Comparison of ENCODE assay signal across 7 cellular contexts in genomic region chr10:98135222-98135899, GRCh38. TPM values are rescaled to one million over a fixed set of nuclear protein-coding genes. Genes with fewer than 3 reads are reported as not detected.
A peak's percentile ranks its signal among the peaks of the same experiment; 100 is the strongest.
DNase-seq lines count a peak whose midpoint lies in the region; ATAC-seq and TF ChIP-seq lines count a peak whose summit lies in the region.

No MANE protein-coding gene starts in this region.

- H3K27ac ChIP-seq in mesendoderm (ENCODE audit: low read depth, low read length) = peak overlapping the region; percentile 82

- H3K79me1 ChIP-seq in mesendoderm (ENCODE audit: low read length) = peaks cover 5% of the 10 kb centered on the region

- no peak overlapping the region for H2BK120ac ChIP-seq in mesendoderm (ENCODE audit: low read depth, low read length)

- DNase-seq in cardiac fibroblast (ENCODE audit: low read depth in 2 of 2) = peak in 1 of 2 donors; percentile 26
- DNase-seq in mesendoderm = no peak
- DNase-seq in NCI-H69 (lab: John Stamatoyannopoulos, UW) = no peak
- DNase-seq in cortex of kidney (lab: John Stamatoyannopoulos, UW) = no peak
- DNase-seq in AG08395 (ENCODE audit: low spot score) = no peak

- H3K4ac ChIP-seq in mesendoderm (ENCODE audit: low read depth, low read length) = peak overlapping the region; percentile 89

- peak overlapping the region; percentile 37 for H3K4me2 ChIP-seq in mesendoderm (ENCODE audit: low read length)

- H3K9ac ChIP-seq in mesendoderm (ENCODE audit: low read length) = peak overlapping the region; percentile 78

- H2AK5ac ChIP-seq in mesendoderm (ENCODE audit: low read length) = no peak overlapping the region

- peak overlapping the region; percentile 91 for H3K18ac ChIP-seq in mesendoderm (ENCODE audit: low read length)

- no peaks in the 10 kb centered on the region for H3K36me3 ChIP-seq in mesendoderm (ENCODE audit: control insufficient read depth, insufficient read depth, low read length)

- WGBS in mesendoderm (ENCODE audit: extremely low coverage, insufficient coverage, low lambda C conversion rate) = no CpG with 5 or more reads among the region's 13 CpGs

- H3K56ac ChIP-seq in mesendoderm (ENCODE audit: low read length) = peak overlapping the region; percentile 78

- ATAC-seq in GM19043 (IDR thresholded peaks at IDR 0.05; ENCODE audit: low read depth, unreplicated experiment) (peak; percentile 1), HG03520 (IDR thresholded peaks at IDR 0.05; ENCODE audit: unreplicated experiment) (peak; percentile 9)

- no peak overlapping the region for H4K8ac ChIP-seq in mesendoderm (ENCODE audit: low read depth, low read length)

- no peak overlapping the region for H4K5ac ChIP-seq in mesendoderm (ENCODE audit: low read length)

- no peak overlapping the region for H3K23ac ChIP-seq in mesendoderm (ENCODE audit: low read length)

- H3K27me3 ChIP-seq in mesendoderm (ENCODE audit: insufficient read depth, low read length, poor library complexity) = no peaks in the 10 kb centered on the region

- no peak overlapping the region for H2BK5ac ChIP-seq in mesendoderm (ENCODE audit: low read length)

- no peak for TF ChIP-seq CTCF in cardiac fibroblast (IDR thresholded peaks at IDR 0.05; ENCODE audit: low read depth, low read length)

- H2BK15ac ChIP-seq in mesendoderm (replicated peaks; ENCODE audit: low read depth) = no peak overlapping the region

- H3K4me3 ChIP-seq in cardiac fibroblast (replicated peaks in 1 of 2; ENCODE audit: low read depth in 2 of 2, low read length in 2 of 2) = peak overlapping the region; percentile 82 to 86
- H3K4me3 ChIP-seq in mesendoderm (ENCODE audit: low read length) = peak overlapping the region; percentile 71

- peaks cover 2% of the 10 kb centered on the region for H3K4me1 ChIP-seq in mesendoderm (ENCODE audit: control insufficient read depth, low read depth, low read length)

- peaks cover 16% of the 10 kb centered on the region for H3K79me2 ChIP-seq in mesendoderm (ENCODE audit: control insufficient read depth, insufficient read depth, low read length)

RNA-seq across cellular contexts. Expression of gene R3HCC1L, which starts 0.9 kb away (rescaled TPM):
- 11.4 TPM for polyA plus RNA-seq in mesendoderm (2013, experiment 1 of 2)
- polyA plus RNA-seq in mesendoderm (2013, experiment 2 of 2) = 11.2 TPM
